ENCODE assay signal across 27 cellular contexts in genomic region chr15:47296911-47297310, GRCh38.
"Had no signal": no experiment of that assay in that cellular context is flagged by ENCODE, and none has a peak within 500 bp of the region (broad histone marks: within the 10 kb centered on the region; RNA-seq: fewer than 3 reads in every experiment).

No MANE protein-coding gene starts in this region.

- H3K27ac ChIP-seq: gastrocnemius medialis, heart left ventricle, hepatocyte, left lung, neutrophil, pancreas, right lobe of liver, testis, tibial artery had no signal

- DNase-seq: dorsolateral prefrontal cortex; effector CD4-positive, alpha-beta T cell; gastrocnemius medialis; heart left ventricle; kidney; left lung; mesenchymal stem cell; mucosa of descending colon; naive B cell; pancreas; right lobe of liver; stimulated activated CD4-positive, alpha-beta T cell treated with anti-CD3 and anti-CD28 coated beads, Interleukin-12 subunit alpha, Interleukin-12 subunit beta, amount 100 ng/mL, for 4 hours; stimulated activated CD4-positive, alpha-beta T cell treated with anti-CD3 and anti-CD28 coated beads, Interleukin-1b, Interleukin-23, amount 100 ng/mL, for 48 hours; stimulated activated CD4-positive, alpha-beta T cell treated with anti-CD3 and anti-CD28 coated beads, Interleukin-4, amount 100 ng/mL, for 4 hours; stimulated activated naive CD8-positive, alpha-beta T cell treated with anti-CD3 and anti-CD28 coated beads, Interleukin-15, Interleukin-2, amounts not matched to agents 100 U/mL and 50 U/mL, for 24 hours; substantia nigra; testis; tibial artery had no signal

- H3K27ac Mint-ChIP-seq: mesothelial cell of epicardium; naive B cell; natural killer cell treated with Interleukin-12 subunit alpha and Interleukin-12 subunit beta and Interleukin-15 and Interleukin-18, amount 100 ng/mL, for 72 hours; stimulated activated memory B cell treated with anti-CD40 and anti-IgM and Interleukin-4, amounts not matched to agents 10 μg/mL and 1 μg/mL and 100 μg/mL, for 72 hours; type B pancreatic cell had no signal

- H3K79me2 ChIP-seq: hepatocyte had no signal

- H3K4me2 ChIP-seq: hepatocyte, smooth muscle cell had no signal

- H3K27me3 ChIP-seq: dorsolateral prefrontal cortex, gastrocnemius medialis, heart left ventricle, hepatocyte, left lung, neutrophil, pancreas, right lobe of liver, testis, tibial artery had no signal

- H3K4me3 Mint-ChIP-seq: mesothelial cell of epicardium; naive B cell; natural killer cell treated with Interleukin-12 subunit alpha and Interleukin-12 subunit beta and Interleukin-15 and Interleukin-18, amount 100 ng/mL, for 72 hours; neural crest cell; stimulated activated memory B cell treated with anti-CD40 and anti-IgM and Interleukin-4, amounts not matched to agents 10 μg/mL and 1 μg/mL and 100 μg/mL, for 72 hours; type B pancreatic cell had no signal

- H3K9me3 Mint-ChIP-seq: mesothelial cell of epicardium; neural crest cell; stimulated activated memory B cell treated with anti-CD40 and anti-IgM and Interleukin-4, amounts not matched to agents 10 μg/mL and 1 μg/mL and 100 μg/mL, for 72 hours; type B pancreatic cell had no signal

- H2AFZ ChIP-seq: hepatocyte had no signal

- H3K36me3 Mint-ChIP-seq: mesothelial cell of epicardium; naive B cell; natural killer cell treated with Interleukin-12 subunit alpha and Interleukin-12 subunit beta and Interleukin-15 and Interleukin-18, amount 100 ng/mL, for 72 hours; stimulated activated memory B cell treated with anti-CD40 and anti-IgM and Interleukin-4, amounts not matched to agents 10 μg/mL and 1 μg/mL and 100 μg/mL, for 72 hours; type B pancreatic cell had no signal

- H3K9me3 ChIP-seq: gastrocnemius medialis, left lung, mucosa of descending colon, neutrophil, pancreas, right lobe of liver, testis, tibial artery had no signal

- ATAC-seq: gastrocnemius medialis; heart left ventricle; left lung; mucosa of descending colon; natural killer cell treated with Interleukin-12 subunit alpha and Interleukin-12 subunit beta and Interleukin-15 and Interleukin-18, amount 100 ng/mL, for 72 hours; pancreas; right lobe of liver; stimulated activated memory B cell treated with anti-CD40 and anti-IgM and Interleukin-4, amounts not matched to agents 10 μg/mL and 1 μg/mL and 100 μg/mL, for 72 hours; stimulated activated naive CD8-positive, alpha-beta T cell treated with anti-CD3 and anti-CD28 coated beads, Interleukin-15, Interleukin-2, amounts not matched to agents 100 U/mL and 50 U/mL, for 24 hours had no signal

- H3K4me1 Mint-ChIP-seq: naive B cell; stimulated activated memory B cell treated with anti-CD40 and anti-IgM and Interleukin-4, amounts not matched to agents 10 μg/mL and 1 μg/mL and 100 μg/mL, for 72 hours had no signal

- H3K27me3 Mint-ChIP-seq: naive B cell; natural killer cell treated with Interleukin-12 subunit alpha and Interleukin-12 subunit beta and Interleukin-15 and Interleukin-18, amount 100 ng/mL, for 72 hours; stimulated activated memory B cell treated with anti-CD40 and anti-IgM and Interleukin-4, amounts not matched to agents 10 μg/mL and 1 μg/mL and 100 μg/mL, for 72 hours; type B pancreatic cell had no signal

- H3K4me3 ChIP-seq: dorsolateral prefrontal cortex, gastrocnemius medialis, heart left ventricle, hepatocyte, left lung, mucosa of descending colon, pancreas, right lobe of liver, smooth muscle cell, testis, tibial artery had no signal

- FAIRE-seq: colon, kidney, pancreas had no signal

- H3K36me3 ChIP-seq: gastrocnemius medialis, heart left ventricle, left lung, neutrophil, pancreas, right lobe of liver, tibial artery had no signal

- H3K4me1 ChIP-seq: pancreas, testis had no signal
